8 cellular contexts compared by ENCODE assay signal in the genomic region with DNA sequence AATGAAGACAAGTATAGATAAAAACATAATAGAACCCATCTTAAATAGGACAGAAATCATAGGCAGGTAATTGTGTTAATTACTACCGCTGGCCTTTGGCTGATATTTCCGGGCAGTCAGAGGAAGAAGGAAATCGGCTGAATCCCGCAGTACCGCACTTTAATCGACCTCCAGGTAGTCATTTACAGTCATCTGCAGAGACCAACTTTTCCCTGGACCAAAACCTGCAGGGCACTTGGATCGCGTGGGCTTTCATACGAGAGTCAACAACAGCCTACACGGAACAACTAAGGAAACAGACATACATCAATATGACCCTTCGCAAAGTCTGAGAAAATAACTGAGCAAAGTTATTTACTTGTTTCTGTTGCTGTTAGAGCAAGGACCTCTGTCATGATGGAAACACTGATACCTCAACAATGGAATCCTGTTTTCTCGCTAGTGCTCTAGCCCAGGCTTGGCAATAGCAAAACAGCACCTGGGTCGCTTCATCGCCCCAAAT.
DNase-seq lines count a peak whose midpoint lies in the region; ATAC-seq and TF ChIP-seq lines count a peak whose summit lies in the region.

No MANE protein-coding gene starts in this region.

- H3K4me1 Mint-ChIP-seq in activated naive CD8-positive, alpha-beta T cell (ENCODE audit: low read depth) = peaks cover 48% of the 10 kb centered on the region

- no peaks in the 10 kb centered on the region for H4K20me1 ChIP-seq in DOHH2 (ENCODE audit: control insufficient read depth, insufficient read depth, low read depth, low read length)

- DNase-seq in iPS-NIHi11 (ENCODE audit: low spot score) (peak; percentile 4), GOT3 (lab: John Stamatoyannopoulos, UW) (no peak), 8988T (no peak)
- DNase-seq in stimulated activated naive CD8-positive, alpha-beta T cell treated with anti-CD3 and anti-CD28 coated beads, Interleukin-15, Interleukin-2, amounts not matched to agents 100 U/mL and 50 U/mL, for 24 hours = peak; percentile 9

- H3K4me1 ChIP-seq in DOHH2 (ENCODE audit: control insufficient read depth, low read length) = peaks cover 38% of the 10 kb centered on the region
- H3K4me1 ChIP-seq in HUES6 (ENCODE audit: control insufficient read depth, insufficient read depth, low read length) = peaks cover 9% of the 10 kb centered on the region; the same call in 1 of the 2 replicates

- H3K4me3 Mint-ChIP-seq in activated naive CD8-positive, alpha-beta T cell = peak overlapping the region; percentile 88

- no peaks in the 10 kb centered on the region for H3K27me3 Mint-ChIP-seq in activated naive CD8-positive, alpha-beta T cell

- H3K79me2 ChIP-seq in DOHH2 (ENCODE audit: control insufficient read depth, low read length) = peaks cover 44% of the 10 kb centered on the region

- H3K36me3 Mint-ChIP-seq in activated naive CD8-positive, alpha-beta T cell = peaks cover 10% of the 10 kb centered on the region

- H3K4me3 ChIP-seq in DOHH2 (ENCODE audit: low read length) (peak overlapping the region; percentile 91), HUES6 (ENCODE audit: low read depth, low read length) (peak overlapping the region; percentile 85)

- TF ChIP-seq CTCF in DOHH2 (IDR thresholded peaks at IDR 0.05; ENCODE audit: low read depth, low read length, poor library complexity, severe bottlenecking) = no peak

- H3K9me2 ChIP-seq in DOHH2 (replicated peaks; ENCODE audit: control insufficient read depth, low read length) = no peaks in the 10 kb centered on the region

- H3K9me3 Mint-ChIP-seq in activated naive CD8-positive, alpha-beta T cell (ENCODE audit: low read depth) = no peaks in the 10 kb centered on the region

- H3K36me3 ChIP-seq in DOHH2 (ENCODE audit: control insufficient read depth, low read length) = peaks cover 31% of the 10 kb centered on the region
- H3K36me3 ChIP-seq in HUES6 (ENCODE audit: control insufficient read depth, insufficient read depth, low read length) = peaks cover 22% of the 10 kb centered on the region

- no peaks in the 10 kb centered on the region for H3K9me3 ChIP-seq in DOHH2 (ENCODE audit: control insufficient read depth, insufficient read depth, low read length)
- no peaks in the 10 kb centered on the region for H3K9me3 ChIP-seq in HUES6 (ENCODE audit: control insufficient read depth, insufficient read depth, low read depth, low read length)

- ATAC-seq in stimulated activated naive CD8-positive, alpha-beta T cell treated with anti-CD3 and anti-CD28 coated beads, Interleukin-15, Interleukin-2, amounts not matched to agents 100 U/mL and 50 U/mL, for 24 hours = no peak
- ATAC-seq in HG03175 (IDR thresholded peaks at IDR 0.05; ENCODE audit: unreplicated experiment) = no peak

- H3K27ac Mint-ChIP-seq in activated naive CD8-positive, alpha-beta T cell = peak overlapping the region; percentile 88

- H3K4me2 ChIP-seq in DOHH2 (ENCODE audit: low read length) = peak overlapping the region; percentile 88

- H3K9ac ChIP-seq in HUES6 (ENCODE audit: low read length) = peak overlapping the region; percentile 65

- peak overlapping the region; percentile 62 for H3K27ac ChIP-seq in DOHH2 (ENCODE audit: low read depth, low read length)
- no peak overlapping the region for H3K27ac ChIP-seq in HUES6 (ENCODE audit: low read depth, low read length)

- no peaks in the 10 kb centered on the region for H3K27me3 ChIP-seq in DOHH2 (ENCODE audit: control insufficient read depth, low read length)
- H3K27me3 ChIP-seq in HUES6 (ENCODE audit: control insufficient read depth, insufficient read depth, low read length) = no peaks in the 10 kb centered on the region

- no peaks in the 10 kb centered on the region for H3F3A ChIP-seq in DOHH2 (ENCODE audit: control insufficient read depth, insufficient read depth)

Comparison
In these comparisons a context has a peak if more than half of its experiments do, and no peak if none do; other contexts are left out.
1. DNase-seq: peak in iPS-NIHi11 (single experiment) and stimulated activated naive CD8-positive, alpha-beta T cell treated with anti-CD3 and anti-CD28 coated beads, Interleukin-15, Interleukin-2, amounts not matched to agents 100 U/mL and 50 U/mL, for 24 hours (single experiment); none in GOT3 (single experiment) and 8988T (single experiment).